1 cellular context compared by ENCODE assay signal in genomic region chr14:70908918-70909641, GRCh38.
TF ChIP-seq lines count a peak whose summit lies in the region.

No MANE protein-coding gene starts in this region.

TF ChIP-seq in WTC11, 78 proteins besides CTCF, POLR2A, EP300 and RAD21 (continued from another document):
- TF ChIP-seq E2F1 (CRISPR knock-in tag; IDR thresholded peaks at IDR 0.05) (no peak), RELA (CRISPR knock-in tag; IDR thresholded peaks at IDR 0.05; ENCODE audit: borderline replicate concordance) (no peak)
- TF ChIP-seq, protein P1, sequence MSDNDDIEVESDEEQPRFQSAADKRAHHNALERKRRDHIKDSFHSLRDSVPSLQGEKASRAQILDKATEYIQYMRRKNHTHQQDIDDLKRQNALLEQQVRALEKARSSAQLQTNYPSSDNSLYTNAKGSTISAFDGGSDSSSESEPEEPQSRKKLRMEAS (CRISPR knock-in tag; IDR thresholded peaks at IDR 0.05) = no peak
TF ChIP-seq in WTC11: peak in this region for 0.
